ENCODE assay signal across 23 cellular contexts in genomic region chr9:134522976-134523375, GRCh38.
"Had no signal": no experiment of that assay in that cellular context is flagged by ENCODE, and none has a peak within 500 bp of the region (broad histone marks: within the 10 kb centered on the region; RNA-seq: fewer than 3 reads in every experiment).

No MANE protein-coding gene starts in this region.

- H3K4me1 ChIP-seq: heart left ventricle, left ventricle myocardium inferior, parathyroid adenoma, right atrium auricular region, tibial artery had no signal

- H3K4me3 Mint-ChIP-seq: naive thymus-derived CD8-positive, alpha-beta T cell; nephron; neural crest cell; stimulated activated naive B cell treated with anti-CD40 and anti-IgM and Interleukin-4, amounts not matched to agents 10 μg/mL and 1 μg/mL and 100 μg/mL, for 72 hours had no signal

- H3K27ac ChIP-seq: heart left ventricle, left ventricle myocardium inferior, parathyroid adenoma, right atrium auricular region, skin epidermis, suprapubic skin, thoracic aorta, tibial artery had no signal

- DNase-seq: islet precursor cell; left ventricle myocardium inferior; naive thymus-derived CD8-positive, alpha-beta T cell; nucleus accumbens; stimulated activated CD4-positive, alpha-beta T cell treated with anti-CD3 and anti-CD28 coated beads, Interleukin-12 subunit alpha, Interleukin-12 subunit beta, amount 100 ng/mL, for 4 hours; stimulated activated CD4-positive, alpha-beta T cell treated with anti-CD3 and anti-CD28 coated beads, Interleukin-15, amount 100 ng/mL, for 24 hours; stimulated activated CD4-positive, alpha-beta T cell treated with anti-CD3 and anti-CD28 coated beads, Interleukin-2, amount 100 ng/mL, for 24 hours; stimulated activated CD4-positive, alpha-beta T cell treated with anti-CD3 and anti-CD28 coated beads, Interleukin-4, amount 100 ng/mL, for 1 hour; stimulated activated naive B cell treated with anti-CD40 and anti-IgM and Interleukin-4, amounts not matched to agents 10 μg/mL and 1 μg/mL and 100 μg/mL, for 72 hours; stimulated activated naive CD8-positive, alpha-beta T cell treated with anti-CD3 and anti-CD28 coated beads, Interleukin-15, Interleukin-2, amounts not matched to agents 100 U/mL and 50 U/mL, for 24 hours; tibial artery; trophoblast cell had no signal

- H3K4me3 ChIP-seq: heart left ventricle, left ventricle myocardium inferior, lung, right atrium auricular region, skin epidermis, suprapubic skin, thoracic aorta, tibial artery had no signal

- H3K27me3 ChIP-seq: right atrium auricular region had no signal

- H2AFZ ChIP-seq: parathyroid adenoma had no signal

- H3K4me1 Mint-ChIP-seq: naive thymus-derived CD8-positive, alpha-beta T cell; stimulated activated naive B cell treated with anti-CD40 and anti-IgM and Interleukin-4, amounts not matched to agents 10 μg/mL and 1 μg/mL and 100 μg/mL, for 72 hours had no signal

- H3K27ac Mint-ChIP-seq: naive thymus-derived CD8-positive, alpha-beta T cell; nephron; progenitor cell of endocrine pancreas; stimulated activated naive B cell treated with anti-CD40 and anti-IgM and Interleukin-4, amounts not matched to agents 10 μg/mL and 1 μg/mL and 100 μg/mL, for 72 hours had no signal

- H3K9ac ChIP-seq: parathyroid adenoma had no signal

- H3K36me3 ChIP-seq: heart left ventricle, left ventricle myocardium inferior, right atrium auricular region, suprapubic skin, thoracic aorta, tibial artery had no signal

- H3K79me2 ChIP-seq: parathyroid adenoma had no signal

- H3K9me3 ChIP-seq: suprapubic skin, thoracic aorta had no signal

- ATAC-seq: heart left ventricle; naive thymus-derived CD8-positive, alpha-beta T cell; sciatic nerve; stimulated activated naive B cell treated with anti-CD40 and anti-IgM and Interleukin-4, amounts not matched to agents 10 μg/mL and 1 μg/mL and 100 μg/mL, for 72 hours; stimulated activated naive CD8-positive, alpha-beta T cell treated with anti-CD3 and anti-CD28 coated beads, Interleukin-15, Interleukin-2, amounts not matched to agents 100 U/mL and 50 U/mL, for 24 hours had no signal
